ENCODE assay signal across 8 cellular contexts in the genomic region with DNA sequence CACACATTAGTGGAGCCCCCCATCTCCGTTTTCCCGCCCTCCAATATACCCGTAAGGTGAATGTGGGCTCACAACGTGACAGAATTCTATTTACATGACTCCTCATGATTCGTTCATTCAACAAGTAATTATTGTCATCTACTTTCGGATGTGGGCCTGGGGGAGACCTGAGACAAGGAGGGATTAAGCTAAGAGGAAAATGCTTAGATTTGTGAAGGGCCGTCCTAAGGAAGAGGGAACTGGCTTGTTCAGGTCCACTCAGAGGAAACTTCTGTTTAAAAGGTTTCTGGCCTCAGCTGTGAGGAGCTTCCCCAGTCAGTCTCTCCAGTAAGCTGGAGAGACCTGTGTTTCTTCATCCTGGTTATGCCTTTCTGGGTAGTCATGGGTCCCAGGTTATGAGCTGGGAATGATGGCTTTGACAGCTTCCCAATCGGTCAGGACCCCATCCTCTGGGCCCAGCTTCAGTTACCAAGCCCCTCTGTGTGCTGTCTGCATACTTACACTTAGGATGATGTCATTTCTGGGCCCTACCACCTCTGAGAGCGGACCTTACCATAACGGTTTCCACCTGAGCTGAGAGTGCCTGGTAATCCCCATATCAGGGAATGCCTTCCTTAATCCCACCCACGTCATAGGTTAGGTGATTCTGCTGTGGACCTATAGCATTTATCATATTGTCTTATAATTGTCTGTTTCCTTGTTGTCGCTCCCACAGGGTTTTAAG. TPM values are rescaled to one million over a fixed set of nuclear protein-coding genes. Genes with fewer than 3 reads are reported as not detected.
DNase-seq lines count a peak whose midpoint lies in the region; ATAC-seq and TF ChIP-seq lines count a peak whose summit lies in the region.

No MANE protein-coding gene starts in this region.

- no peak for ATAC-seq in HG03378 (IDR thresholded peaks at IDR 0.05; ENCODE audit: unreplicated experiment)

- H3K4me2 ChIP-seq in hepatocyte, result peak overlapping the region; percentile 65

- H3K79me2 ChIP-seq in hepatocyte, result peaks cover 38% of the 10 kb centered on the region

- H3K36me3 Mint-ChIP-seq in activated T-cell treated with anti-CD3 and anti-CD28 coated beads, Interleukin-2, amount 50 U/mL, for 24 hours (ENCODE audit: low read depth), result peaks cover 12% of the 10 kb centered on the region

- no peaks in the 10 kb centered on the region for H3K9me3 Mint-ChIP-seq in activated T-cell treated with anti-CD3 and anti-CD28 coated beads, Interleukin-2, amount 50 U/mL, for 24 hours

- H3K4me1 ChIP-seq in hepatocyte (ENCODE audit: insufficient read depth), result peaks cover 16% of the 10 kb centered on the region

- H3K27ac Mint-ChIP-seq in activated T-cell treated with anti-CD3 and anti-CD28 coated beads, Interleukin-2, amount 50 U/mL, for 24 hours, result peak overlapping the region; percentile 89

- H3K4me1 Mint-ChIP-seq in activated T-cell treated with anti-CD3 and anti-CD28 coated beads, Interleukin-2, amount 50 U/mL, for 24 hours (ENCODE audit: low read depth), result peaks cover 35% of the 10 kb centered on the region

- H2AFZ ChIP-seq in hepatocyte, result peak overlapping the region; percentile 82

- H3K9me3 ChIP-seq in hepatocyte (ENCODE audit: low read depth), result no peaks in the 10 kb centered on the region

- no peak for DNase-seq in activated T-cell treated with anti-CD3 and anti-CD28 coated beads, Interleukin-2, amount 50 U/mL, for 24 hours
- DNase-seq in activated T-cell treated with anti-CD3 and anti-CD28 coated beads for 4 hours (no peak), hepatocyte (ENCODE audit: low spot score) (no peak), substantia nigra (lab: John Stamatoyannopoulos, UW) (no peak), pons (ENCODE audit: low spot score) (no peak), NCI-H1048 (lab: John Stamatoyannopoulos, UW) (no peak)

- H3K4me3 ChIP-seq in hepatocyte, result no peak overlapping the region

- no peaks in the 10 kb centered on the region for H3K27me3 ChIP-seq in hepatocyte

- peak overlapping the region; percentile 91 for H3K4me3 Mint-ChIP-seq in activated T-cell treated with anti-CD3 and anti-CD28 coated beads, Interleukin-2, amount 50 U/mL, for 24 hours

- H3K36me3 ChIP-seq in hepatocyte (replicated peaks; ENCODE audit: insufficient read depth, low read depth), result no peaks in the 10 kb centered on the region

- peaks cover 5% of the 10 kb centered on the region for H4K20me1 ChIP-seq in hepatocyte (ENCODE audit: insufficient read depth, poor library complexity, severe bottlenecking)

- TF ChIP-seq CTCF in VCaP (conservative IDR thresholded peaks at IDR 0.05) (no peak), hepatocyte (IDR thresholded peaks at IDR 0.05; ENCODE audit: poor library complexity) (no peak)

- H3K27me3 Mint-ChIP-seq in activated T-cell treated with anti-CD3 and anti-CD28 coated beads, Interleukin-2, amount 50 U/mL, for 24 hours, result no peaks in the 10 kb centered on the region

- H3K27ac ChIP-seq in VCaP (peak overlapping the region; percentile 78; the same call in 1 of the 2 replicates), hepatocyte (no peak overlapping the region), substantia nigra (ENCODE audit: low read depth, low read length, poor library complexity, severe bottlenecking) (peak overlapping the region; percentile 23)

- no peaks in the 10 kb centered on the region for H3K9me2 ChIP-seq in hepatocyte (replicated peaks; ENCODE audit: insufficient read depth)

- WGBS in hepatocyte (ENCODE audit: low lambda C conversion rate, missing lambda C conversion rate), result 61% methylated on average over 12 of the region's 12 CpGs

RNA-seq across cellular contexts. Expression of a gene that starts 0.7 kb away (rescaled TPM):
- 51.3 and 59.4 TPM in 2 replicates for total RNA-seq in hepatocyte
- 93.2 and 104 TPM in 2 replicates for polyA plus RNA-seq in hepatocyte

RNA-seq across cellular contexts. Expression of a gene that starts 49.3 kb away (rescaled TPM):
- total RNA-seq in hepatocyte, result 79.9 and 117 TPM in 2 replicates
- 57.8 and 77.2 TPM in 2 replicates for polyA plus RNA-seq in hepatocyte
